Comparison of ENCODE assay signal across 19 cellular contexts in genomic region chr16:53614346-53614745, GRCh38.
"Had no signal": no experiment of that assay in that cellular context is flagged by ENCODE, and none has a peak within 500 bp of the region (broad histone marks: within the 10 kb centered on the region; RNA-seq: fewer than 3 reads in every experiment).

No MANE protein-coding gene starts in this region.

- H3K27ac ChIP-seq: gastrocnemius medialis, lower lobe of right lung, neural progenitor cell, ovary, transverse colon, vagina had no signal

- ATAC-seq: activated CD8-positive, alpha-beta T cell treated with anti-CD3 and anti-CD28 coated beads, Interleukin-2, amount 10 ng/mL, durations not matched to agents 7 days and 5 days; gastrocnemius medialis; left colon; lower lobe of right lung; WTC11 had no signal

- H3K27me3 ChIP-seq: gastrocnemius medialis, neural progenitor cell, ovary, transverse colon, vagina had no signal

- H3K9me3 ChIP-seq: gastrocnemius medialis, lower lobe of right lung, ovary, transverse colon, vagina had no signal

- H3K9ac ChIP-seq: neural progenitor cell had no signal

- DNase-seq: activated CD4-positive, alpha-beta T cell treated with anti-CD3 and anti-CD28 coated beads, Interleukin-2, amount 10 ng/mL, durations not matched to agents 24 days and 14 days; activated CD8-positive, alpha-beta memory T cell treated with anti-CD3 and anti-CD28 coated beads, Interleukin-2, amount 50 U/mL, for 48 hours; activated CD8-positive, alpha-beta T cell treated with anti-CD3 and anti-CD28 coated beads, Interleukin-2, amount 10 ng/mL, durations not matched to agents 7 days and 5 days; activated naive CD4-positive, alpha-beta T cell; activated naive CD8-positive, alpha-beta T cell treated with anti-CD3 and anti-CD28 coated beads, Interleukin-2, amount 10 ng/mL, durations not matched to agents 7 days and 5 days; anterior cingulate cortex; effector CD4-positive, alpha-beta T cell; gastrocnemius medialis; left colon; lower lobe of right lung; ovary; retina; stimulated activated CD4-positive, alpha-beta T cell treated with anti-CD3 and anti-CD28 coated beads, Interleukin-2, amount 100 ng/mL, for 48 hours; stimulated activated naive CD4-positive, alpha-beta T cell; substantia nigra; transverse colon had no signal

- H3K4me3 ChIP-seq: gastrocnemius medialis, lower lobe of right lung, neural progenitor cell, ovary, transverse colon, vagina had no signal

- H3K36me3 ChIP-seq: gastrocnemius medialis, lower lobe of right lung, neural progenitor cell, ovary, transverse colon, vagina had no signal

- H2AFZ ChIP-seq: neural progenitor cell had no signal

- H3K4me1 ChIP-seq: gastrocnemius medialis, lower lobe of right lung, vagina had no signal

- H3K4me2 ChIP-seq: neural progenitor cell had no signal
